Comparison of ENCODE assay signal across 1 cellular context in genomic region chr2:74551942-74552913, GRCh38.
TF ChIP-seq lines count a peak whose summit lies in the region.

No MANE protein-coding gene starts in this region.

TF ChIP-seq in SK-N-SH treated with all-trans-retinoic acid at 6 μM for 48 hours, 23 proteins besides CTCF, POLR2A, EP300 and RAD21 (continued from another document):
- TF ChIP-seq ARNTL (CRISPR knock-in tag; IDR thresholded peaks at IDR 0.05; ENCODE audit: borderline replicate concordance, low read depth) (no peak), TSHZ2 (CRISPR knock-in tag; IDR thresholded peaks at IDR 0.05) (no peak), PATZ1 (CRISPR knock-in tag; IDR thresholded peaks at IDR 0.05; ENCODE audit: borderline replicate concordance) (no peak), PPARA (CRISPR knock-in tag; IDR thresholded peaks at IDR 0.05; ENCODE audit: borderline replicate concordance) (no peak), GLIS3 (CRISPR knock-in tag; IDR thresholded peaks at IDR 0.05) (no peak), ZNF8 (CRISPR knock-in tag; IDR thresholded peaks at IDR 0.05) (no peak), ZNF70 (CRISPR knock-in tag; IDR thresholded peaks at IDR 0.05) (no peak), CSDC2 (CRISPR knock-in tag; IDR thresholded peaks at IDR 0.05) (no peak), ZFP3 (CRISPR knock-in tag; IDR thresholded peaks at IDR 0.05) (no peak), RARB (CRISPR knock-in tag; IDR thresholded peaks at IDR 0.05) (no peak)
TF ChIP-seq in SK-N-SH treated with all-trans-retinoic acid at 6 μM for 48 hours: peak in this region for 0.
